8 cellular contexts compared by ENCODE assay signal in the genomic region with DNA sequence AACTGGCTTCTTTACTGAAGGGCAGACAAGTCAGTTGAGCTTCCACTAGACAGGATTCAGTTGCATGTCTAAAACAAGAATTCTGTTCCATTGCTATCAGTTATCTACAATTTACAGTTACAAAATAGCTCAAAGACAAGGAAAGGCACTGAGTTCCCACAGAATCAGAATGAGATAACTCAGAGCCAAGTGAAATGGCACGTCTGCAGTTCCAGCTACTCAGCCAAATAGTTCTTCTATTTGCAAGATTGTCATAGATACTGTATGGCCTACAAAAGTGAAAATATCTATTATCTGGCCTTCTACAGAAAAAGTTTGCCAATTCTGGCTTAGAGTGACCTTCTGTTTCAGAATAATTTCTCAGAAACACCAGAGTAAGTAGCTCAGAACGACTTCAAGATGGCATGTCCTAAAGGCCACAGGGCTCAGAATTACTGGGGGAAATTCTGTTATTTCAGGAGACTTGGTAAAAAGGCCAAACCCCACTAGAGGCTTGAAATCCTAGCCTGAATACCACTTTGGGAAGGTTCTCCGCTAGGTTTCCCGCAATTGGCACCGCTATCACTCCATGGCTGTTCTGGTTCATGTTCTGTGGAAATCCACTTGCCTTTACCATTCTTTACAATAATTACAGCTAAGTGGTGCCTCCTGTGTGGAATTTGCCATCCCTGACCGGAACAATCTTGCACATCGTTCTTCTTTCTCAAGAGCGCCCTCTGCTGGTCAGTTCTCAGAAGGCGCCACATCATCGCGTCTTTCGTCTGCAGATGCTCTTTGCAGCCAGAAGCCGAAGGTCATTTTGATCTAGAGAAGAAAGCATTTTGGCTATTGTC. TPM values are rescaled to one million over a fixed set of nuclear protein-coding genes. Genes with fewer than 3 reads are reported as not detected.
DNase-seq lines count a peak whose midpoint lies in the region; ATAC-seq, FAIRE-seq and TF ChIP-seq lines count a peak whose summit lies in the region.

No MANE protein-coding gene starts in this region.

- peak; percentile 89 for FAIRE-seq in GM18507 (lab: Jason Lieb, UNC)

- H3K4me3 Mint-ChIP-seq in naive thymus-derived CD4-positive, alpha-beta T cell = no peak overlapping the region
- H3K4me3 Mint-ChIP-seq in stimulated activated memory B cell treated with anti-CD40 and anti-IgM and Interleukin-4, amounts not matched to agents 10 μg/mL and 1 μg/mL and 100 μg/mL, for 72 hours = no peak overlapping the region

- H3K4me3 ChIP-seq in OCI-LY1 (ENCODE audit: low read depth, low read length, poor library complexity, severe bottlenecking) = no peak overlapping the region
- H3K4me3 ChIP-seq in naive thymus-derived CD4-positive, alpha-beta T cell (ENCODE audit: low read length) = no peak overlapping the region

- in situ Hi-C loops in KBM-7 (cut with MboI; ENCODE audit: low pct_unique_long_range_greater_than_20kb, low sequenced_read_pairs) = no loop called here

- TF ChIP-seq CTCF in OCI-LY1 (IDR thresholded peaks at IDR 0.05; ENCODE audit: low read length) = peak; percentile 94

- H3K9ac ChIP-seq in OCI-LY1 (ENCODE audit: low read length) = no peak overlapping the region

- no peaks in the 10 kb centered on the region for H3F3A ChIP-seq in OCI-LY1 (ENCODE audit: insufficient read depth, low read length)

- ATAC-seq in esophagus mucosa = peak; percentile 81
- ATAC-seq in naive thymus-derived CD4-positive, alpha-beta T cell = peak; percentile 91
- ATAC-seq in stimulated activated memory B cell treated with anti-CD40 and anti-IgM and Interleukin-4, amounts not matched to agents 10 μg/mL and 1 μg/mL and 100 μg/mL, for 72 hours = peak; percentile 58

- no peak overlapping the region for H3K27ac ChIP-seq in OCI-LY1 (ENCODE audit: low read depth, low read length, poor library complexity, severe bottlenecking)
- H3K27ac ChIP-seq in naive thymus-derived CD4-positive, alpha-beta T cell (ENCODE audit: low read depth, low read length) = no peak overlapping the region

- H3K4me2 ChIP-seq in OCI-LY1 (ENCODE audit: low read length) = no peak overlapping the region

- H4K20me1 ChIP-seq in OCI-LY1 (ENCODE audit: insufficient read depth, low read length) = no peaks in the 10 kb centered on the region

- peak overlapping the region in 3 of 9 donors; percentile 15 to 67 (median 20) for H3K27ac Mint-ChIP-seq in naive thymus-derived CD4-positive, alpha-beta T cell
- no peak overlapping the region for H3K27ac Mint-ChIP-seq in stimulated activated memory B cell treated with anti-CD40 and anti-IgM and Interleukin-4, amounts not matched to agents 10 μg/mL and 1 μg/mL and 100 μg/mL, for 72 hours

- POLR2A ChIA-PET in naive thymus-derived CD4-positive, alpha-beta T cell (lab: Charles Lee) = interaction anchor here (0.7 to 1.5 kb wide), 5 partner anchors 11 to 132 kb away, joined by 3 to 9 read pairs (median 3); a partner anchor contains a TSS

- CTCF ChIA-PET in naive thymus-derived CD4-positive, alpha-beta T cell (lab: Charles Lee) = interaction anchor here (0.9 to 4.5 kb wide), 12 partner anchors 9 to 326 kb away, joined by 3 to 48 read pairs (median 4); a partner anchor contains a TSS

- intact Hi-C loops in naive thymus-derived CD4-positive, alpha-beta T cell (cut with micrococcal nuclease) = loop anchor here (1.0 to 5.0 kb wide), 8 partner anchors 116 to 696 kb away; a partner anchor contains a TSS

- peaks cover 0 to 3% (median 0%) of the 10 kb centered on the region in 11 donors for H3K9me3 Mint-ChIP-seq in naive thymus-derived CD4-positive, alpha-beta T cell
- H3K9me3 Mint-ChIP-seq in stimulated activated memory B cell treated with anti-CD40 and anti-IgM and Interleukin-4, amounts not matched to agents 10 μg/mL and 1 μg/mL and 100 μg/mL, for 72 hours = no peaks in the 10 kb centered on the region

- H2AFZ ChIP-seq in OCI-LY1 (ENCODE audit: low read length) = no peak overlapping the region

- H3K4me1 ChIP-seq in OCI-LY1 (ENCODE audit: insufficient read depth, low read length, severe bottlenecking) = no peaks in the 10 kb centered on the region
- H3K4me1 ChIP-seq in naive thymus-derived CD4-positive, alpha-beta T cell (ENCODE audit: control insufficient read depth in 2 of 2, insufficient read depth in 2 of 2, low read length in 2 of 2) = peaks cover 0 to 10% of the 10 kb centered on the region in 2 donors

- H3K9me3 ChIP-seq in OCI-LY1 (ENCODE audit: low read length) = no peaks in the 10 kb centered on the region
- H3K9me3 ChIP-seq in naive thymus-derived CD4-positive, alpha-beta T cell (ENCODE audit: control insufficient read depth in 2 of 3, low read length in 3 of 3) = no peaks in the 10 kb centered on the region

- peaks cover 0 to 5% (median 0%) of the 10 kb centered on the region in 5 donors for H3K36me3 Mint-ChIP-seq in naive thymus-derived CD4-positive, alpha-beta T cell
- no peaks in the 10 kb centered on the region for H3K36me3 Mint-ChIP-seq in stimulated activated memory B cell treated with anti-CD40 and anti-IgM and Interleukin-4, amounts not matched to agents 10 μg/mL and 1 μg/mL and 100 μg/mL, for 72 hours

- no peaks in the 10 kb centered on the region for H3K27me3 ChIP-seq in OCI-LY1 (ENCODE audit: insufficient read depth, low read length)
- H3K27me3 ChIP-seq in naive thymus-derived CD4-positive, alpha-beta T cell (ENCODE audit: control insufficient read depth in 2 of 2, insufficient read depth in 2 of 2, low read length in 2 of 2) = no peaks in the 10 kb centered on the region

- peak; percentile 24 for DNase-seq in 8988T
- DNase-seq in GM18507 (ENCODE audit: extremely low spot score, insufficient read length, low read depth) = no peak
- DNase-seq in KBM-7 = peak; percentile 82
- peak; percentile 80 for DNase-seq in activated T-cell treated with anti-CD3 and anti-CD28 coated beads for 1 hour (ENCODE audit: low read depth)
- peak; percentile 53 to 80 (median 70) for DNase-seq in naive thymus-derived CD4-positive, alpha-beta T cell

- H3K4me1 Mint-ChIP-seq in naive thymus-derived CD4-positive, alpha-beta T cell = peaks cover 0 to 18% (median 6%) of the 10 kb centered on the region in 7 donors
- no peaks in the 10 kb centered on the region for H3K4me1 Mint-ChIP-seq in stimulated activated memory B cell treated with anti-CD40 and anti-IgM and Interleukin-4, amounts not matched to agents 10 μg/mL and 1 μg/mL and 100 μg/mL, for 72 hours

- peaks cover 0 to 5% (median 0%) of the 10 kb centered on the region in 5 donors for H3K27me3 Mint-ChIP-seq in naive thymus-derived CD4-positive, alpha-beta T cell
- no peaks in the 10 kb centered on the region for H3K27me3 Mint-ChIP-seq in stimulated activated memory B cell treated with anti-CD40 and anti-IgM and Interleukin-4, amounts not matched to agents 10 μg/mL and 1 μg/mL and 100 μg/mL, for 72 hours

- H3K9me2 ChIP-seq in OCI-LY1 (ENCODE audit: low read depth, low read length) = no peaks in the 10 kb centered on the region

- H3K36me3 ChIP-seq in OCI-LY1 (ENCODE audit: insufficient read depth, low read length) = no peaks in the 10 kb centered on the region
- no peaks in the 10 kb centered on the region for H3K36me3 ChIP-seq in naive thymus-derived CD4-positive, alpha-beta T cell (ENCODE audit: control insufficient read depth in 2 of 3, insufficient read depth in 3 of 3, low read length in 3 of 3)

- H3K79me2 ChIP-seq in OCI-LY1 (ENCODE audit: insufficient read depth, low read length) = no peaks in the 10 kb centered on the region

RNA-seq across cellular contexts. Expression of a gene that starts 10.6 kb away (rescaled TPM):
- total RNA-seq in esophagus mucosa = 122 TPM
- 100 to 1,000 TPM; 112 to 180 (median 116) TPM for total RNA-seq in naive thymus-derived CD4-positive, alpha-beta T cell
- polyA plus RNA-seq in naive thymus-derived CD4-positive, alpha-beta T cell = 100 to 1,000 TPM; 169 to 206 TPM
